9 cellular contexts compared by ENCODE assay signal in the genomic region with DNA sequence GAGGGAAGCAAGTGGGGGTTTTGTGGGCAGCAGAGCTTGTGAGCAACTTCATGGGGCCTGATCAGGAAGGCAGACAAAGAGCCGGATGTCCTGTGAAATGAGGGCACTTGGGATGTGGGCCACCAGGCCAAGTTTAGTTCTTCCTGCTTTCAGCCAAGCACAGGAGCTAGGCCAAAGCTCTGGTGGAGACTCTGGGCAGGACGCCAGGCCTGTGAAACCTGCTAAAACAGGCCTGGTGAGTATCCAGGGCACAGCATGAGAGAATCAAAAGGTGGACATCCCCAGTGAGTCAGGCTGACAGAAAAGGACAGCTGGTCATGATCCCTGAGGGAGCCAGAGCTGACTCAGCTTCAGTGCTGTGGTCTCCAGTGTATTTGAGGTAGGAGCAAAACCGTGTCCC.
DNase-seq lines count a peak whose midpoint lies in the region; ATAC-seq and TF ChIP-seq lines count a peak whose summit lies in the region.
"Had no signal": no experiment of that assay in that cellular context is flagged by ENCODE, and none has a peak within 500 bp of the region (broad histone marks: within the 10 kb centered on the region; RNA-seq: fewer than 3 reads in every experiment).

No MANE protein-coding gene starts in this region.

- no peak overlapping the region for H3K4me3 ChIP-seq in spleen

- DNase-seq in astrocyte of the hippocampus (ENCODE audit: low read depth, low spot score) (peak; percentile 78), hepatic stellate cell (ENCODE audit: low spot score) (peak; percentile 81), spleen (peak; percentile 85), nephron progenitor cell (no peak), HEK293T (ENCODE audit: extremely low spot score) (no peak), natural killer cell (no peak)
- DNase-seq: T-cell had no signal

- intact Hi-C loops in spleen (cut with DNase I; ENCODE audit: low total_unique reads), result no loop called here
- intact Hi-C loops in natural killer cell (cut with micrococcal nuclease), result no loop called here

- TF ChIP-seq POLR2A in spleen (IDR thresholded peaks at IDR 0.05), result no peak

- H3K36me3 ChIP-seq in spleen, result no peaks in the 10 kb centered on the region

- POLR2A ChIA-PET in HEK293T (lab: Yijun Ruan, JAX), result no interaction called here

- H3K9me3 Mint-ChIP-seq in nephron progenitor cell, result peaks cover 11% of the 10 kb centered on the region
- peaks cover 0 to 3% of the 10 kb centered on the region in 2 donors for H3K9me3 Mint-ChIP-seq in natural killer cell

- H3K4me1 ChIP-seq in spleen, result peaks cover 0 to 15% (median 0%) of the 10 kb centered on the region in 6 donors

- H3K4me3 Mint-ChIP-seq in nephron progenitor cell, result no peak overlapping the region
- no peak overlapping the region for H3K4me3 Mint-ChIP-seq in natural killer cell
- H3K4me3 Mint-ChIP-seq: T-cell had no signal

- peaks cover 0 to 4% (median 0%) of the 10 kb centered on the region in 8 donors for H3K9me3 ChIP-seq in spleen

- H3K36me3 Mint-ChIP-seq in nephron progenitor cell (ENCODE audit: low read depth) (no peaks in the 10 kb centered on the region), natural killer cell (peaks cover 8% of the 10 kb centered on the region)
- H3K36me3 Mint-ChIP-seq: T-cell had no signal

- H3K27ac ChIP-seq in spleen, result peak overlapping the region in 5 of 8 donors; percentile 46 to 65 (median 51)

- CTCF ChIA-PET in HEK293T (lab: Yijun Ruan, JAX), result no interaction called here

- no peaks in the 10 kb centered on the region for H3K4me1 Mint-ChIP-seq in nephron progenitor cell
- H3K4me1 Mint-ChIP-seq in natural killer cell, result no peaks in the 10 kb centered on the region
- H3K4me1 Mint-ChIP-seq: T-cell had no signal

- ATAC-seq in HG02759 (IDR thresholded peaks at IDR 0.05; ENCODE audit: unreplicated experiment) (peak; percentile 43), HG02970 (IDR thresholded peaks at IDR 0.05; ENCODE audit: low FRiP score, unreplicated experiment) (no peak), natural killer cell (no peak)
- ATAC-seq: T-cell had no signal

- 47 to 72% (median 67%) methylated on average over 3 of the region's 3 CpGs for WGBS in spleen, 5 donors

- no peak overlapping the region for H3K27ac Mint-ChIP-seq in nephron progenitor cell
- no peak overlapping the region for H3K27ac Mint-ChIP-seq in natural killer cell
- H3K27ac Mint-ChIP-seq: T-cell had no signal

- TF ChIP-seq CTCF in spleen (IDR thresholded peaks at IDR 0.05 in 8 of 11, conservative IDR thresholded peaks at IDR 0.05 in 3 of 11) (no peak), nephron progenitor cell (IDR thresholded peaks at IDR 0.05) (no peak), natural killer cell (IDR thresholded peaks at IDR 0.05) (no peak)

- H3K27me3 Mint-ChIP-seq in nephron progenitor cell (ENCODE audit: low read depth, poor library complexity) (peaks cover 4% of the 10 kb centered on the region), natural killer cell (ENCODE audit: low read depth in 2 of 2) (no peaks in the 10 kb centered on the region)
- H3K27me3 Mint-ChIP-seq: T-cell had no signal

- H3K27me3 ChIP-seq in spleen (replicated peaks in 1 of 7), result no peaks in the 10 kb centered on the region

TF ChIP-seq in HEK293T, 16 proteins besides CTCF, POLR2A, EP300 and RAD21:
- TF ChIP-seq TARDBP (IDR thresholded peaks at IDR 0.05), result no peak
- TF ChIP-seq SUZ12 (IDR thresholded peaks at IDR 0.05), result no peak
- TF ChIP-seq SP1 (IDR thresholded peaks at IDR 0.05), result no peak

Comparison
In these comparisons a context has a peak if more than half of its experiments do, and no peak if none do; other contexts are left out.
1. DNase-seq: peak in astrocyte of the hippocampus (single experiment), hepatic stellate cell (single experiment) and spleen (single experiment); none in nephron progenitor cell (single experiment), HEK293T (single experiment) and natural killer cell (single experiment).